ENCODE assay signal across 8 cellular contexts in the genomic region with DNA sequence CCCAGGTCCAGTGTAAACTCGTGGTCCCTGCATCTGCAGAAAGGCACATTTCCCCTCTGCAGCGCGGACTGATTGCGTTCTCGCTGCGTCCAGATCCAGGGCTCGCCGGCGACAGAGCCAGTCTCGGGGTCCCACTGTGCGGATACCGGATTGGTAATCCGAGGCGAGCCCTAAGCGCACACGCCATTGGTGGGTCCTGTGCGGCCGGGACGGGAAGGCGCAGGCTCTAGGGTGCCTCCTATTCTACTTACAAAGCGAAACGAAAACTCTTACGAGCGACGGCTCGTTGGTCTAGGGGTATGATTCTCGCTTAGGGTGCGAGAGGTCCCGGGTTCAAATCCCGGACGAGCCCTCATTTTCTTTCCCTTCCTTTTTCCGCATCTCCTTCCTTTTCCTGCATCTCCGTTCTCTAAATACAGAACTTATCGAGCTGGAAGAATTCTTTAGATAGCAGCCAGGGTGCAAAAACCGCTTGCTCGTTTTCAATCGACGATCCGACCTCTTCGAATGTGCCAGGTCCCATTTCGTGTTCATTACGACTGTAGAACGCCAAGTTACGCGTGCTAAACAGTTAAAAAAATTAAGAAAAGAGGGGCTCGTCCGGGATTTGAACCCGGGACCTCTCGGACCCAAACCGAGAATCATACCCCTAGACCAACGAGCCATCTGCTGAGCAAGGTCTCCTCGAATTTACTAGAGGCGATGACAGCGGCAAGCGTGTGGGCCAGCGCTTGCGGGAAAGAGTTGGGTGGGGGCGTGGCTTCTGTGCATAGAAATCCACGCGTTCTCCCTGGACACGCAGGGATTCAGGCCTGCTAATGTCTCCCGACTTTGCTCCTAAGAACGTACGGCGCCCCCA. TPM values are rescaled to one million over a fixed set of nuclear protein-coding genes. Genes with fewer than 3 reads are reported as not detected.
DNase-seq lines count a peak whose midpoint lies in the region; ATAC-seq and FAIRE-seq lines count a peak whose summit lies in the region.

No MANE protein-coding gene starts in this region.

- no peaks in the 10 kb centered on the region for H3K27me3 ChIP-seq in aorta (ENCODE audit: control insufficient read depth in 1 of 2, insufficient read depth in 2 of 2, low read length in 1 of 2)

- H3K9me3 ChIP-seq in aorta (ENCODE audit: control insufficient read depth, low read length) = no peaks in the 10 kb centered on the region

- WGBS in aorta, 2 donors = 0% methylated on average over 65 of the region's 65 CpGs

- ATAC-seq in HG02943 (IDR thresholded peaks at IDR 0.05; ENCODE audit: low read depth, unreplicated experiment) (peak; percentile 63), aorta (ENCODE audit: low FRiP score) (peak; percentile 92)

- peak overlapping the region; percentile 45 to 68 for H3K4me3 ChIP-seq in aorta (ENCODE audit: low read length in 2 of 2)

- H3K4me1 ChIP-seq in aorta (ENCODE audit: control insufficient read depth in 1 of 2, insufficient read depth in 2 of 2, low read length in 2 of 2) = no peaks in the 10 kb centered on the region

- intact Hi-C loops in aorta (cut with DNase I) = loop anchor here (1.0 to 2.0 kb wide), 2 partner anchors 27 to 209 kb away; no protein-coding TSS in a partner anchor

- H3K27ac ChIP-seq in aorta (ENCODE audit: low read depth in 1 of 2, low read length in 2 of 2) = peak overlapping the region in 1 of 2 donors; percentile 55

- H3K36me3 ChIP-seq in aorta (ENCODE audit: control insufficient read depth in 1 of 2, insufficient read depth in 2 of 2, low read length in 1 of 2) = no peaks in the 10 kb centered on the region

- peak; percentile 76 for FAIRE-seq in GM18507 (lab: Jason Lieb, UNC)

- DNase-seq in GM18507 (ENCODE audit: extremely low spot score, insufficient read length, low read depth) (peak; percentile 92), NCI-H1930 (lab: John Stamatoyannopoulos, UW) (peak; percentile 86), T-helper 9 cell (peak; percentile 78), astrocyte of the hippocampus (ENCODE audit: low read depth, low spot score) (peak; percentile 97), hippocampal formation (lab: John Stamatoyannopoulos, UW) (peak; percentile 87 to 92), renal cortical epithelial cell (ENCODE audit: low read depth) (peak; percentile 71), aorta (peak; percentile 93 to 95)

RNA-seq across cellular contexts. Expression of a gene that starts 29.2 kb away (rescaled TPM):
- total RNA-seq in renal cortical epithelial cell (not detected in 2 replicates), aorta (10 to 100 TPM in 1 of 2 donors, 1 to 10 TPM in 1; 7.4 to 30.0 TPM)
- polyA plus RNA-seq in aorta = under 1 TPM; 0.25 to 0.87 TPM
